Comparison of ENCODE assay signal across 9 cellular contexts in genomic region chr14:34930591-34931069, GRCh38. TPM values are rescaled to one million over a fixed set of nuclear protein-coding genes. Genes with fewer than 3 reads are reported as not detected.
DNase-seq lines count a peak whose midpoint lies in the region; ATAC-seq and TF ChIP-seq lines count a peak whose summit lies in the region.
"Had no signal": no experiment of that assay in that cellular context is flagged by ENCODE, and none has a peak within 500 bp of the region (broad histone marks: within the 10 kb centered on the region; RNA-seq: fewer than 3 reads in every experiment).

No MANE protein-coding gene starts in this region.

- no peaks in the 10 kb centered on the region for H3K27me3 Mint-ChIP-seq in activated naive CD8-positive, alpha-beta T cell

- H3K36me3 ChIP-seq in upper lobe of right lung, result no peaks in the 10 kb centered on the region

- H3K27me3 ChIP-seq in upper lobe of right lung, result no peaks in the 10 kb centered on the region

- ATAC-seq in HG03025 (IDR thresholded peaks at IDR 0.05; ENCODE audit: low FRiP score, unreplicated experiment) (peak; percentile 86), upper lobe of right lung (no peak), GM21737 (IDR thresholded peaks at IDR 0.05; ENCODE audit: unreplicated experiment) (no peak)

- peaks cover 41% of the 10 kb centered on the region for H3K4me1 Mint-ChIP-seq in activated naive CD8-positive, alpha-beta T cell (ENCODE audit: low read depth)
- H3K4me1 Mint-ChIP-seq: nephron had no signal

- peak overlapping the region; percentile 49 for H3K27ac ChIP-seq in upper lobe of right lung

- intact Hi-C loops in upper lobe of right lung (cut with DNase I), result no loop called here

- H3K9me3 Mint-ChIP-seq in activated naive CD8-positive, alpha-beta T cell (ENCODE audit: low read depth), result no peaks in the 10 kb centered on the region
- H3K9me3 Mint-ChIP-seq: nephron had no signal

- peak overlapping the region; percentile 98 for H3K27ac Mint-ChIP-seq in activated naive CD8-positive, alpha-beta T cell
- H3K27ac Mint-ChIP-seq: nephron had no signal

- H3K4me3 ChIP-seq in upper lobe of right lung, result no peak overlapping the region

- H3K4me1 ChIP-seq in upper lobe of right lung, result peaks cover 9% of the 10 kb centered on the region

- no peaks in the 10 kb centered on the region for H3K9me3 ChIP-seq in upper lobe of right lung

- H3K36me3 Mint-ChIP-seq in activated naive CD8-positive, alpha-beta T cell, result no peaks in the 10 kb centered on the region

- peak in 5 of 6 experiments; percentile 1 to 79 (median 71) for DNase-seq in stimulated activated naive CD4-positive, alpha-beta T cell (lab: John Stamatoyannopoulos, UW)
- no peak for DNase-seq in stimulated activated naive CD4-positive, alpha-beta T cell treated with Interleukin-2 at 50 U/mL for 16 hours (lab: John Stamatoyannopoulos, UW)
- DNase-seq in upper lobe of right lung, result no peak
- DNase-seq in Kasumi-1 (lab: John Stamatoyannopoulos, UW), result no peak
- DNase-seq in GDM1 (lab: John Stamatoyannopoulos, UW), result no peak

- H3K4me3 Mint-ChIP-seq in activated naive CD8-positive, alpha-beta T cell, result peak overlapping the region; percentile 78
- H3K4me3 Mint-ChIP-seq: nephron had no signal

- TF ChIP-seq CTCF in upper lobe of right lung (IDR thresholded peaks at IDR 0.05), result no peak

RNA-seq across cellular contexts. Expression of gene SRP54, which starts 52.2 kb away (rescaled TPM):
- total RNA-seq in upper lobe of right lung, result 47.5 TPM

RNA-seq across cellular contexts. Expression of gene BAZ1A, which starts 55.5 kb away (rescaled TPM):
- total RNA-seq in upper lobe of right lung, result 35.9 TPM

Comparison
In these comparisons a context has a peak if more than half of its experiments do, and no peak if none do; other contexts are left out.
1. DNase-seq: peak in stimulated activated naive CD4-positive, alpha-beta T cell (5 of 6); none in stimulated activated naive CD4-positive, alpha-beta T cell treated with Interleukin-2 at 50 U/mL for 16 hours (single experiment), upper lobe of right lung (single experiment), Kasumi-1 (0 of 2) and GDM1 (single experiment).